19 cellular contexts compared by ENCODE assay signal in the genomic region with DNA sequence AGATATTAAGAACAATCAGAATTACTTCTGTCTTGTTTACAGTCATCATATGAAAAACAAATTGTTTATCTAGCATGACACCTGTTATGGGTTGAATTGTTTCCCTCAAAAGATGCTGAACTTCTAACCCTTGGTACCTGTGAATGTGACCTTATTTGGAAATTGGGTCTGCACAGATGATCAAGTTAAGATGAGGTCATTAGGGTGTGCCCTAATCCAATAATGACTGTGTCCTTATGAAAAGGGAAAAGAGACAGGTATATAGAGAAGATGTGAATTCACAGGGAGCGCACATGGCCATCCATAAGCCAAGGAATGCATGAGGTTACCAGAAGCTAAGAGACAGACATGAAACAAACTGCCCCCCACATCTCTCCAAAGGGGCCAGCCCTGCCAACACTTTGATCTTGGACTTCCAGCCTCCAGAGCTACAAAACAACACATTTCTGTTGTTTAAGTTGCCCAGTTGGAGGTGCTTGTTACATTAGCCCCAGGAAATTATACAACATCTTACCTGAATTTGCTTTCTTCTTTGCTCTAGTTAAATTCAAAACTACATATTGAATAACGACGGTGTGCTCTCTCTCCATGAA. TPM values are rescaled to one million over a fixed set of nuclear protein-coding genes. Genes with fewer than 3 reads are reported as not detected.
DNase-seq lines count a peak whose midpoint lies in the region; ATAC-seq, FAIRE-seq and TF ChIP-seq lines count a peak whose summit lies in the region.
"Had no signal": no experiment of that assay in that cellular context is flagged by ENCODE, and none has a peak within 500 bp of the region (broad histone marks: within the 10 kb centered on the region; RNA-seq: fewer than 3 reads in every experiment).

No MANE protein-coding gene starts in this region.

- H3K4me3 ChIP-seq in bronchial epithelial cell (ENCODE audit: low read depth, low read length) (no peak overlapping the region), neutrophil (ENCODE audit: low read depth in 1 of 2, low read length in 1 of 2) (no peak overlapping the region), WERI-Rb-1 (ENCODE audit: low read depth, low read length) (no peak overlapping the region)
- H3K4me3 ChIP-seq: cardiac muscle cell, gastrocnemius medialis, psoas muscle, transverse colon had no signal

- H3K27me3 ChIP-seq in bronchial epithelial cell (ENCODE audit: control insufficient read depth, insufficient read depth, low read length) (no peaks in the 10 kb centered on the region), neutrophil (peaks cover 18% of the 10 kb centered on the region), WERI-Rb-1 (ENCODE audit: insufficient read depth, low read depth, severe bottlenecking) (peaks cover 3% of the 10 kb centered on the region)
- H3K27me3 ChIP-seq: gastrocnemius medialis, transverse colon had no signal

- H3K36me3 Mint-ChIP-seq in activated CD8-positive, alpha-beta memory T cell treated with anti-CD3 and anti-CD28 coated beads, Interleukin-2, amount 10 ng/mL, durations not matched to agents 7 days and 5 days = peaks cover 2% of the 10 kb centered on the region
- peaks cover 1% of the 10 kb centered on the region for H3K36me3 Mint-ChIP-seq in IgD-negative memory B cell

- CTCF ChIA-PET in activated CD8-positive, alpha-beta memory T cell treated with anti-CD3 and anti-CD28 coated beads, Interleukin-2, amount 10 ng/mL, durations not matched to agents 7 days and 5 days (lab: Charles Lee) = interaction anchor here (0.7 to 7.2 kb wide), 3 partner anchors 16 to 108 kb away, joined by 3 to 111 read pairs (median 63); no protein-coding TSS in a partner anchor

- H3K9me3 ChIP-seq in neutrophil (no peaks in the 10 kb centered on the region), WERI-Rb-1 (ENCODE audit: severe bottlenecking) (peaks cover 9% of the 10 kb centered on the region)
- H3K9me3 ChIP-seq: gastrocnemius medialis, psoas muscle, transverse colon had no signal

- peak overlapping the region; percentile 34 for H3K27ac Mint-ChIP-seq in activated CD8-positive, alpha-beta memory T cell treated with anti-CD3 and anti-CD28 coated beads, Interleukin-2, amount 10 ng/mL, durations not matched to agents 7 days and 5 days
- H3K27ac Mint-ChIP-seq in IgD-negative memory B cell = peak overlapping the region; percentile 71 to 92 (median 80)

- H3K4me1 ChIP-seq in neutrophil (ENCODE audit: control insufficient read depth in 1 of 2, insufficient read depth in 1 of 2, low read depth in 1 of 2, low read length in 1 of 2) = peaks cover 69 to 72% of the 10 kb centered on the region in 2 experiments
- H3K4me1 ChIP-seq: psoas muscle had no signal

- H3K4me3 Mint-ChIP-seq in activated CD8-positive, alpha-beta memory T cell treated with anti-CD3 and anti-CD28 coated beads, Interleukin-2, amount 10 ng/mL, durations not matched to agents 7 days and 5 days = no peak overlapping the region
- peak overlapping the region in 2 of 4 donors; percentile 13 to 81 for H3K4me3 Mint-ChIP-seq in IgD-negative memory B cell

- peaks cover 58% of the 10 kb centered on the region for H3K4me1 Mint-ChIP-seq in activated CD8-positive, alpha-beta memory T cell treated with anti-CD3 and anti-CD28 coated beads, Interleukin-2, amount 10 ng/mL, durations not matched to agents 7 days and 5 days
- H3K4me1 Mint-ChIP-seq in IgD-negative memory B cell = peaks cover 23 to 28% (median 25%) of the 10 kb centered on the region in 3 donors

- TF ChIP-seq CTCF in bronchial epithelial cell (IDR thresholded peaks at IDR 0.05; ENCODE audit: insufficient read depth, low read length, severe bottlenecking) (no peak), neutrophil (IDR thresholded peaks at IDR 0.05) (no peak), WERI-Rb-1 (IDR thresholded peaks at IDR 0.05; ENCODE audit: low read depth, low read length) (no peak)

- no peak for ATAC-seq in activated CD8-positive, alpha-beta memory T cell treated with anti-CD3 and anti-CD28 coated beads, Interleukin-2, amount 10 ng/mL, durations not matched to agents 7 days and 5 days
- ATAC-seq: gastrocnemius medialis, psoas muscle had no signal

- DNase-seq in activated CD8-positive, alpha-beta memory T cell treated with anti-CD3 and anti-CD28 coated beads, Interleukin-2, amount 10 ng/mL, durations not matched to agents 7 days and 5 days = no peak
- no peak for DNase-seq in activated CD8-positive, alpha-beta memory T cell treated with anti-CD3 and anti-CD28 coated beads for 24 hours
- DNase-seq in bronchial epithelial cell (ENCODE audit: low read depth) = peak; percentile 60
- DNase-seq in WERI-Rb-1 = no peak
- DNase-seq in islet precursor cell = no peak
- no peak for DNase-seq in GF-D8 (lab: John Stamatoyannopoulos, UW)
- DNase-seq: activated CD4-positive, CD25-positive, alpha-beta regulatory T cell treated with anti-CD3 and anti-CD28 coated beads, Interleukin-2, amount 50 U/mL, for 72 hours; activated effector memory CD4-positive, alpha-beta T cell treated with anti-CD3 and anti-CD28 coated beads, Interleukin-2, amount 50 U/mL, for 16 hours; gastrocnemius medialis; mesenchymal stem cell; NCI-H1048; NCI-H524 treated with DMSO at 0.1 percent for 48 hours; psoas muscle had no signal

- H3K9me3 Mint-ChIP-seq in activated CD8-positive, alpha-beta memory T cell treated with anti-CD3 and anti-CD28 coated beads, Interleukin-2, amount 10 ng/mL, durations not matched to agents 7 days and 5 days (ENCODE audit: low read depth) = no peaks in the 10 kb centered on the region
- H3K9me3 Mint-ChIP-seq in IgD-negative memory B cell = no peaks in the 10 kb centered on the region

- H3K27me3 Mint-ChIP-seq in activated CD8-positive, alpha-beta memory T cell treated with anti-CD3 and anti-CD28 coated beads, Interleukin-2, amount 10 ng/mL, durations not matched to agents 7 days and 5 days = no peaks in the 10 kb centered on the region
- no peaks in the 10 kb centered on the region for H3K27me3 Mint-ChIP-seq in IgD-negative memory B cell

- FAIRE-seq in bronchial epithelial cell (lab: Jason Lieb, UNC) = no peak
- FAIRE-seq: endometrium, GM19239 had no signal

- H3K27ac ChIP-seq in neutrophil (peak overlapping the region; percentile 96), WERI-Rb-1 (no peak overlapping the region)
- H3K27ac ChIP-seq: cardiac muscle cell, gastrocnemius medialis, psoas muscle had no signal

- H3K36me3 ChIP-seq in bronchial epithelial cell (ENCODE audit: control insufficient read depth, insufficient read depth, low read length) (no peaks in the 10 kb centered on the region), neutrophil (no peaks in the 10 kb centered on the region), WERI-Rb-1 (no peaks in the 10 kb centered on the region; the same call in 1 of the 2 replicates)
- H3K36me3 ChIP-seq: cardiac muscle cell, gastrocnemius medialis, transverse colon had no signal

RNA-seq across cellular contexts. Expression of a gene that starts 2.3 kb away (rescaled TPM):
- total RNA-seq in activated CD8-positive, alpha-beta memory T cell treated with anti-CD3 and anti-CD28 coated beads, Interleukin-2, amount 10 ng/mL, durations not matched to agents 7 days and 5 days = 10 to 100 TPM; 29.0 to 47.0 TPM
- polyA plus RNA-seq in IgD-negative memory B cell = 89.2 TPM
- 9.0 and 10.1 TPM in 2 replicates for total RNA-seq in bronchial epithelial cell
